Comparison of ENCODE assay signal across 9 cellular contexts in genomic region chr12:123937707-123938600, GRCh38. TPM values are rescaled to one million over a fixed set of nuclear protein-coding genes. Genes with fewer than 3 reads are reported as not detected.
DNase-seq lines count a peak whose midpoint lies in the region; ATAC-seq and TF ChIP-seq lines count a peak whose summit lies in the region.
"Had no signal": no experiment of that assay in that cellular context is flagged by ENCODE, and none has a peak within 500 bp of the region (broad histone marks: within the 10 kb centered on the region; RNA-seq: fewer than 3 reads in every experiment).

No MANE protein-coding gene starts in this region.

- DNase-seq in CD4-positive, alpha-beta T cell: peak in 9 of 10 experiments; percentile 19 to 59 (median 45)
- peak; percentile 21 for DNase-seq in T-helper 9 cell
- DNase-seq in amniotic epithelial cell (ENCODE audit: low read depth): peak; percentile 70
- no peak for DNase-seq in progenitor cell of endocrine pancreas (ENCODE audit: low spot score, unreplicated experiment)
- no peak for DNase-seq in tibial nerve (ENCODE audit: low spot score in 2 of 2)
- DNase-seq: DMS153 had no signal

- H3K4me3 ChIP-seq in tibial nerve: no peak overlapping the region

- H3K4me1 ChIP-seq in tibial nerve: peaks cover 0 to 6% (median 0%) of the 10 kb centered on the region in 4 donors

- peaks cover 5% of the 10 kb centered on the region for H3K9me3 ChIP-seq in CD4-positive, alpha-beta T cell (ENCODE audit: control insufficient read depth, low read length)
- no peaks in the 10 kb centered on the region for H3K9me3 ChIP-seq in tibial nerve

- H3K27me3 ChIP-seq in CD4-positive, alpha-beta T cell (ENCODE audit: control insufficient read depth, insufficient read depth, low read length): no peaks in the 10 kb centered on the region
- H3K27me3 ChIP-seq in tibial nerve: no peaks in the 10 kb centered on the region

- H3K36me3 Mint-ChIP-seq in CD4-positive, alpha-beta T cell (ENCODE audit: low read depth): peaks cover 43% of the 10 kb centered on the region
- H3K36me3 Mint-ChIP-seq in progenitor cell of endocrine pancreas (ENCODE audit: insufficient read depth): peaks cover 38% of the 10 kb centered on the region

- no peaks in the 10 kb centered on the region for H3K27me3 Mint-ChIP-seq in CD4-positive, alpha-beta T cell
- H3K27me3 Mint-ChIP-seq in progenitor cell of endocrine pancreas: no peaks in the 10 kb centered on the region

- H3K27ac Mint-ChIP-seq in CD4-positive, alpha-beta T cell: peak overlapping the region; percentile 87
- peak overlapping the region; percentile 35 for H3K27ac Mint-ChIP-seq in progenitor cell of endocrine pancreas

- TF ChIP-seq EP300 in tibial nerve (IDR thresholded peaks at IDR 0.05): no peak

- peak overlapping the region; percentile 66 for H3K4me3 Mint-ChIP-seq in CD4-positive, alpha-beta T cell
- no peak overlapping the region for H3K4me3 Mint-ChIP-seq in progenitor cell of endocrine pancreas (ENCODE audit: low read depth)

- peak; percentile 90 for ATAC-seq in CD4-positive, alpha-beta T cell (ENCODE audit: poor library complexity)
- ATAC-seq in HG02870 (IDR thresholded peaks at IDR 0.05; ENCODE audit: unreplicated experiment): no peak
- no peak for ATAC-seq in GM19397 (IDR thresholded peaks at IDR 0.05; ENCODE audit: unreplicated experiment)
- no peak for ATAC-seq in HG03378 (IDR thresholded peaks at IDR 0.05; ENCODE audit: unreplicated experiment)

- CTCF ChIA-PET in CD4-positive, alpha-beta T cell (lab: Charles Lee): no interaction called here

- no peak for TF ChIP-seq CTCF in CD4-positive, alpha-beta T cell (IDR thresholded peaks at IDR 0.05)
- TF ChIP-seq CTCF in progenitor cell of endocrine pancreas (IDR thresholded peaks at IDR 0.05; ENCODE audit: unreplicated experiment) (no peak), tibial nerve (IDR thresholded peaks at IDR 0.05) (no peak)

- no peaks in the 10 kb centered on the region for H3K9me3 Mint-ChIP-seq in CD4-positive, alpha-beta T cell
- no peaks in the 10 kb centered on the region for H3K9me3 Mint-ChIP-seq in progenitor cell of endocrine pancreas (ENCODE audit: low read depth)

- POLR2A ChIA-PET in CD4-positive, alpha-beta T cell (lab: Charles Lee): interaction anchor here (0.7 to 1.7 kb wide), 8 partner anchors 9 to 35 kb away, joined by 3 to 13 read pairs (median 4); partner anchors contain the start of genes CCDC92 and ZNF664

- 71 to 73% methylated on average over 16 of the region's 16 CpGs for WGBS in tibial nerve, 2 donors

- peaks cover 0 to 88% (median 4%) of the 10 kb centered on the region in 3 donors for H3K36me3 ChIP-seq in tibial nerve

- peak overlapping the region; percentile 57 for H3K27ac ChIP-seq in CD4-positive, alpha-beta T cell (ENCODE audit: low read depth, low read length)
- H3K27ac ChIP-seq in tibial nerve: no peak overlapping the region

- peaks cover 27% of the 10 kb centered on the region for H3K4me1 Mint-ChIP-seq in CD4-positive, alpha-beta T cell (ENCODE audit: low read depth)
- H3K4me1 Mint-ChIP-seq in progenitor cell of endocrine pancreas (ENCODE audit: low read depth): no peaks in the 10 kb centered on the region

- TF ChIP-seq POLR2A in tibial nerve (IDR thresholded peaks at IDR 0.05): no peak

- intact Hi-C loops in CD4-positive, alpha-beta T cell (cut with DNase I, micrococcal nuclease): no loop called here

RNA-seq across cellular contexts. Expression of gene CCDC92, which starts 34.7 kb away (rescaled TPM):
- total RNA-seq in CD4-positive, alpha-beta T cell: 10 to 100 TPM; 11.5 to 12.7 TPM
- 57.0 and 59.1 TPM in 2 replicates for total RNA-seq in progenitor cell of endocrine pancreas
- 10 to 100 TPM; 41.0 to 46.8 (median 42.6) TPM for total RNA-seq in tibial nerve

RNA-seq across cellular contexts. Expression of gene ZNF664, which starts 35.1 kb away (rescaled TPM):
- total RNA-seq in CD4-positive, alpha-beta T cell: 10 to 100 TPM; 13.4 to 19.0 TPM
- 197 and 198 TPM in 2 replicates for total RNA-seq in progenitor cell of endocrine pancreas
- 10 to 100 TPM; 53.7 to 78.0 (median 73.3) TPM for total RNA-seq in tibial nerve

Comparison
In these comparisons a context has a peak if more than half of its experiments do, and no peak if none do; other contexts are left out.
1. DNase-seq: peak in CD4-positive, alpha-beta T cell (9 of 10), T-helper 9 cell (single experiment) and amniotic epithelial cell (single experiment); none in progenitor cell of endocrine pancreas (single experiment) and tibial nerve (0 of 2).